17 cellular contexts compared by ENCODE assay signal in genomic region chr14:104776481-104776880, GRCh38. TPM values are rescaled to one million over a fixed set of nuclear protein-coding genes. Genes with fewer than 3 reads are reported as not detected.
DNase-seq lines count a peak whose midpoint lies in the region; ATAC-seq, FAIRE-seq and TF ChIP-seq lines count a peak whose summit lies in the region.
"Had no signal": no experiment of that assay in that cellular context is flagged by ENCODE, and none has a peak within 500 bp of the region (broad histone marks: within the 10 kb centered on the region; RNA-seq: fewer than 3 reads in every experiment).

No MANE protein-coding gene starts in this region.

- TF ChIP-seq EP300 in HepG2 (IDR thresholded peaks at IDR 0.05; ENCODE audit: low read depth in 2 of 2, low read length in 2 of 2) (no peak), HepG2 (CRISPR knock-in tag; IDR thresholded peaks at IDR 0.05; ENCODE audit: borderline replicate concordance) (no peak)

- H3K9ac ChIP-seq in HepG2 (ENCODE audit: insufficient read depth, low read depth, low read length), result no peak overlapping the region

- in situ Hi-C loops in HepG2 (cut with HindIII; ENCODE audit: extremely low pct_ligation_motif_present, low pct_unique_long_range_greater_than_20kb), result no loop called here

- H3K36me3 Mint-ChIP-seq in endothelial cell (ENCODE audit: low read depth, unreplicated experiment), result peaks cover 19% of the 10 kb centered on the region
- peaks cover 8% of the 10 kb centered on the region for H3K36me3 Mint-ChIP-seq in progenitor cell of endocrine pancreas (ENCODE audit: insufficient read depth)
- H3K36me3 Mint-ChIP-seq in activated CD4-positive, alpha-beta memory T cell treated with anti-CD3 and anti-CD28 coated beads for 36 hours, result peaks cover 19% of the 10 kb centered on the region
- peaks cover 40% of the 10 kb centered on the region for H3K36me3 Mint-ChIP-seq in stimulated activated memory B cell treated with anti-CD40 and anti-IgM and Interleukin-4, amounts not matched to agents 10 μg/mL and 1 μg/mL and 100 μg/mL, for 72 hours

- no peak for TF ChIP-seq RAD21 in HepG2 (CRISPR knock-in tag; IDR thresholded peaks at IDR 0.05)

- no peaks in the 10 kb centered on the region for H3K4me1 ChIP-seq in HepG2 (ENCODE audit: insufficient read depth, low read length)
- H3K4me1 ChIP-seq in right lobe of liver, result no peaks in the 10 kb centered on the region
- H3K4me1 ChIP-seq in foreskin keratinocyte, result no peaks in the 10 kb centered on the region
- H3K4me1 ChIP-seq: HAP-1 had no signal

- ATAC-seq in HepG2 (no peak), right lobe of liver (no peak), foreskin keratinocyte (no peak)
- no peak for ATAC-seq in stimulated activated memory B cell treated with anti-CD40 and anti-IgM and Interleukin-4, amounts not matched to agents 10 μg/mL and 1 μg/mL and 100 μg/mL, for 72 hours

- 0 out of 2 replicates have a peak, but pooled peaks cover 3% of the 10 kb centered on the region for H4K20me1 ChIP-seq in HepG2 (ENCODE audit: insufficient read depth, low read length)

- WGBS in HepG2 (ENCODE audit: low lambda C conversion rate), result 98% methylated on average over 13 of the region's 15 CpGs
- WGBS in right lobe of liver (ENCODE audit: insufficient coverage, low coverage, low lambda C conversion rate, missing lambda C conversion rate), result no CpG with 5 or more reads among the region's 15 CpGs

- no peak overlapping the region for H3K4me2 ChIP-seq in HepG2 (ENCODE audit: low read depth, low read length)

- intact Hi-C loops in HepG2 (cut with micrococcal nuclease; ENCODE audit: unreplicated experiment), result no loop called here
- intact Hi-C loops in right lobe of liver (cut with DNase I), result no loop called here
- intact Hi-C loops in activated CD4-positive, alpha-beta memory T cell treated with anti-CD3 and anti-CD28 coated beads for 36 hours (cut with micrococcal nuclease), result no loop called here

- peaks cover 24 to 37% of the 10 kb centered on the region in 2 experiments; a peak in 4 of 5 replicates for H3K36me3 ChIP-seq in HepG2 (replicated peaks in 1 of 2; ENCODE audit: control insufficient read depth in 1 of 2, insufficient read depth in 2 of 2, low read length in 2 of 2)
- H3K36me3 ChIP-seq in right lobe of liver, result peaks cover 0 to 23% (median 10%) of the 10 kb centered on the region in 4 donors

- H2AFZ ChIP-seq in HepG2 (ENCODE audit: low read length), result no peak overlapping the region

- CTCF ChIA-PET in HepG2 (lab: Yijun Ruan, JAX; ENCODE audit: low intra/inter-chr PET ratio, low total read pairs), result no interaction called here
- CTCF ChIA-PET in activated CD4-positive, alpha-beta memory T cell treated with anti-CD3 and anti-CD28 coated beads for 36 hours (lab: Charles Lee), result no interaction called here

- POLR2A ChIA-PET in HepG2 (lab: Yijun Ruan, JAX), result no interaction called here
- POLR2A ChIA-PET in activated CD4-positive, alpha-beta memory T cell treated with anti-CD3 and anti-CD28 coated beads for 36 hours (lab: Charles Lee), result no interaction called here

- no TSS peak for BruUV-seq in HepG2 (replicated peaks; lab: Mats Ljungman, UMichigan)

- TF ChIP-seq POLR2A in HepG2 (IDR thresholded peaks at IDR 0.05; ENCODE audit: insufficient read depth in 1 of 2, low read depth in 2 of 2, low read length in 2 of 2) (peak in 1 of 2 experiments; percentile 28; a peak in 1 of 4 replicates), right lobe of liver (IDR thresholded peaks at IDR 0.05) (no peak)

- no peak for TF ChIP-seq CTCF in HepG2 (CRISPR knock-in tag; IDR thresholded peaks at IDR 0.05)
- TF ChIP-seq CTCF in right lobe of liver (IDR thresholded peaks at IDR 0.05), result no peak
- no peak for TF ChIP-seq CTCF in endothelial cell (IDR thresholded peaks at IDR 0.05; ENCODE audit: unreplicated experiment)
- TF ChIP-seq CTCF in progenitor cell of endocrine pancreas (IDR thresholded peaks at IDR 0.05; ENCODE audit: unreplicated experiment), result no peak
- no peak for TF ChIP-seq CTCF in foreskin keratinocyte (conservative IDR thresholded peaks at IDR 0.05)

- 0 out of 2 replicates have a peak, but pooled peaks cover 2% of the 10 kb centered on the region for H3K9me3 ChIP-seq in HepG2 (ENCODE audit: low read length)
- no peaks in the 10 kb centered on the region for H3K9me3 ChIP-seq in right lobe of liver
- H3K9me3 ChIP-seq: HAP-1 had no signal

- H3K79me2 ChIP-seq in HepG2 (ENCODE audit: insufficient read depth, low read length), result no peaks in the 10 kb centered on the region

- H3K4me3 Mint-ChIP-seq in endothelial cell (ENCODE audit: unreplicated experiment) (peak overlapping the region; percentile 73), progenitor cell of endocrine pancreas (ENCODE audit: low read depth) (no peak overlapping the region)
- H3K4me3 Mint-ChIP-seq in activated CD4-positive, alpha-beta memory T cell treated with anti-CD3 and anti-CD28 coated beads for 36 hours, result no peak overlapping the region
- no peak overlapping the region for H3K4me3 Mint-ChIP-seq in stimulated activated memory B cell treated with anti-CD40 and anti-IgM and Interleukin-4, amounts not matched to agents 10 μg/mL and 1 μg/mL and 100 μg/mL, for 72 hours
- H3K4me3 Mint-ChIP-seq: CD4-positive, alpha-beta T cell; HFFc6 had no signal

- FAIRE-seq in HepG2 (lab: Jason Lieb, UNC), result no peak
- FAIRE-seq: D721Med, GM12892 had no signal

- peaks cover 13% of the 10 kb centered on the region for H3K27me3 Mint-ChIP-seq in endothelial cell (ENCODE audit: unreplicated experiment)
- no peaks in the 10 kb centered on the region for H3K27me3 Mint-ChIP-seq in progenitor cell of endocrine pancreas
- no peaks in the 10 kb centered on the region for H3K27me3 Mint-ChIP-seq in activated CD4-positive, alpha-beta memory T cell treated with anti-CD3 and anti-CD28 coated beads for 36 hours
- no peaks in the 10 kb centered on the region for H3K27me3 Mint-ChIP-seq in stimulated activated memory B cell treated with anti-CD40 and anti-IgM and Interleukin-4, amounts not matched to agents 10 μg/mL and 1 μg/mL and 100 μg/mL, for 72 hours
- H3K27me3 Mint-ChIP-seq: CD4-positive, alpha-beta T cell had no signal

- no peaks in the 10 kb centered on the region for H3K27me3 ChIP-seq in HepG2 (ENCODE audit: control insufficient read depth in 1 of 2, insufficient read depth in 2 of 2, low read length in 2 of 2)
- no peaks in the 10 kb centered on the region for H3K27me3 ChIP-seq in right lobe of liver
- H3K27me3 ChIP-seq in foreskin keratinocyte, result no peaks in the 10 kb centered on the region

- H3K4me1 Mint-ChIP-seq in endothelial cell (ENCODE audit: unreplicated experiment) (no peaks in the 10 kb centered on the region), progenitor cell of endocrine pancreas (ENCODE audit: low read depth) (no peaks in the 10 kb centered on the region)
- no peaks in the 10 kb centered on the region for H3K4me1 Mint-ChIP-seq in activated CD4-positive, alpha-beta memory T cell treated with anti-CD3 and anti-CD28 coated beads for 36 hours (ENCODE audit: low read depth)
- no peaks in the 10 kb centered on the region for H3K4me1 Mint-ChIP-seq in stimulated activated memory B cell treated with anti-CD40 and anti-IgM and Interleukin-4, amounts not matched to agents 10 μg/mL and 1 μg/mL and 100 μg/mL, for 72 hours

- no peak for DNase-seq in HepG2 (ENCODE audit: low spot score)
- no peak for DNase-seq in right lobe of liver
- DNase-seq in endothelial cell (ENCODE audit: low spot score), result no peak
- no peak for DNase-seq in progenitor cell of endocrine pancreas (ENCODE audit: low spot score, unreplicated experiment)
- DNase-seq in foreskin keratinocyte, result no peak
- no peak for DNase-seq in activated CD4-positive, alpha-beta memory T cell treated with anti-CD3 and anti-CD28 coated beads for 36 hours
- DNase-seq: ACHN; C1 segment of cervical spinal cord; CD4-positive, alpha-beta T cell; DMS153; GDM1; GOT3; HFFc6 had no signal

- H3K9me3 Mint-ChIP-seq in endothelial cell (ENCODE audit: unreplicated experiment) (no peaks in the 10 kb centered on the region), progenitor cell of endocrine pancreas (ENCODE audit: low read depth) (no peaks in the 10 kb centered on the region)
- no peaks in the 10 kb centered on the region for H3K9me3 Mint-ChIP-seq in activated CD4-positive, alpha-beta memory T cell treated with anti-CD3 and anti-CD28 coated beads for 36 hours
- H3K9me3 Mint-ChIP-seq in stimulated activated memory B cell treated with anti-CD40 and anti-IgM and Interleukin-4, amounts not matched to agents 10 μg/mL and 1 μg/mL and 100 μg/mL, for 72 hours, result no peaks in the 10 kb centered on the region
- H3K9me3 Mint-ChIP-seq: CD4-positive, alpha-beta T cell; HFFc6 had no signal

- no peak overlapping the region for H3K27ac ChIP-seq in HepG2 (ENCODE audit: extremely low read length, insufficient read depth, low read length)
- H3K27ac ChIP-seq in right lobe of liver, result no peak overlapping the region
- H3K27ac ChIP-seq in foreskin keratinocyte, result no peak overlapping the region

- H3K27ac Mint-ChIP-seq in endothelial cell (ENCODE audit: unreplicated experiment), result peak overlapping the region; percentile 57
- peak overlapping the region; percentile 73 for H3K27ac Mint-ChIP-seq in progenitor cell of endocrine pancreas
- no peak overlapping the region for H3K27ac Mint-ChIP-seq in activated CD4-positive, alpha-beta memory T cell treated with anti-CD3 and anti-CD28 coated beads for 36 hours
- H3K27ac Mint-ChIP-seq in stimulated activated memory B cell treated with anti-CD40 and anti-IgM and Interleukin-4, amounts not matched to agents 10 μg/mL and 1 μg/mL and 100 μg/mL, for 72 hours, result no peak overlapping the region
- H3K27ac Mint-ChIP-seq: HFFc6 had no signal

- H3K4me3 ChIP-seq in HepG2 (replicated peaks in 1 of 3; ENCODE audit: insufficient read depth in 1 of 3, low read depth in 2 of 3, low read length in 3 of 3) (no peak overlapping the region), right lobe of liver (no peak overlapping the region)
- H3K4me3 ChIP-seq: HAP-1 had no signal

RNA-seq across cellular contexts. Expression of gene AKT1, which starts 19.1 kb away (rescaled TPM):
- total RNA-seq in HepG2 (2016; rRNA removed; fragmentation: Illumina TruSeq; extraction: Trizol), result 85.7 and 96.2 TPM in 2 replicates
- 66.8 and 84.2 TPM in 2 replicates for total RNA-seq in HepG2 (2016; cell fraction: cytosol; rRNA removed; fragmentation: Illumina TruSeq; extraction: Trizol; ENCODE audit: low read depth)
- 76.8 and 97.9 TPM in 2 replicates for total RNA-seq in HepG2 (2016; cell fraction: insoluble cytoplasmic fraction; rRNA removed; fragmentation: Illumina TruSeq; extraction: Trizol)
- 171 and 190 TPM in 2 replicates for total RNA-seq in HepG2 (2016; cell fraction: membrane; rRNA removed; fragmentation: Illumina TruSeq; extraction: Trizol)
- 48.2 and 57.1 TPM in 2 replicates for total RNA-seq in HepG2 (2016; cell fraction: nucleus; rRNA removed; fragmentation: Illumina TruSeq; extraction: Trizol)
- polyA plus RNA-seq in HepG2 (2011; rRNA removed), result 116 and 135 TPM in 2 replicates
- polyA plus RNA-seq in HepG2 (2011; cell fraction: cytosol; rRNA removed), result 114 and 136 TPM in 2 replicates
- polyA plus RNA-seq in HepG2 (2011; cell fraction: nucleus; rRNA removed), result 362 and 435 TPM in 2 replicates
- 58.6 and 80.7 TPM in 2 replicates for polyA plus RNA-seq in HepG2 (2012)
- 81.6 and 107 TPM in 2 replicates for polyA plus RNA-seq in HepG2 (2016; cell fraction: cytosol; fragmentation: Illumina TruSeq; extraction: Trizol; ENCODE audit: low read depth)
- 105 and 119 TPM in 2 replicates for polyA plus RNA-seq in HepG2 (2016; cell fraction: insoluble cytoplasmic fraction; fragmentation: Illumina TruSeq; extraction: Trizol; ENCODE audit: low read depth)
- 182 and 194 TPM in 2 replicates for polyA plus RNA-seq in HepG2 (2016; cell fraction: membrane; fragmentation: Illumina TruSeq; extraction: Trizol; ENCODE audit: low read depth)
- polyA plus RNA-seq in HepG2 (2016; cell fraction: nucleus; fragmentation: Illumina TruSeq; extraction: Trizol; ENCODE audit: insufficient read depth, low read depth), result 146 and 159 TPM in 2 replicates
- polyA minus RNA-seq in HepG2 (2011; rRNA and poly(A)+ RNA removed; ENCODE audit: low replicate concordance), result 159 and 183 TPM in 2 replicates
- polyA minus RNA-seq in HepG2 (2011; cell fraction: cytosol; rRNA and poly(A)+ RNA removed), result 76.1 and 78.3 TPM in 2 replicates
- polyA minus RNA-seq in HepG2 (2011; cell fraction: nucleus; rRNA and poly(A)+ RNA removed), result 46.7 and 48.0 TPM in 2 replicates
- 10 to 100 TPM; 66.7 to 92.1 (median 83.9) TPM for total RNA-seq in right lobe of liver
- 133 TPM for total RNA-seq in endothelial cell (ENCODE audit: unreplicated experiment)
- 147 and 151 TPM in 2 replicates for total RNA-seq in progenitor cell of endocrine pancreas
- total RNA-seq in foreskin keratinocyte, result 147 and 156 TPM in 2 replicates
- polyA plus RNA-seq in foreskin keratinocyte, result 113 and 123 TPM in 2 replicates
- 100 to 1,000 TPM; 131 to 133 TPM for total RNA-seq in activated CD4-positive, alpha-beta memory T cell treated with anti-CD3 and anti-CD28 coated beads for 36 hours

RNA-seq across cellular contexts. Expression of gene SIVA1, which starts 23.5 kb away (rescaled TPM):
- total RNA-seq in HepG2 (2016; rRNA removed; fragmentation: Illumina TruSeq; extraction: Trizol) (153 and 186 TPM in 2 replicates), right lobe of liver (100 to 1,000 TPM in 2 of 6 experiments, 10 to 100 TPM in 4; 38.1 to 252 (median 50.6) TPM), endothelial cell (ENCODE audit: unreplicated experiment) (84.3 TPM), progenitor cell of endocrine pancreas (98.6 and 116 TPM in 2 replicates), foreskin keratinocyte (110 and 114 TPM in 2 replicates)
- 171 and 229 TPM in 2 replicates for total RNA-seq in HepG2 (2016; cell fraction: cytosol; rRNA removed; fragmentation: Illumina TruSeq; extraction: Trizol; ENCODE audit: low read depth)
- total RNA-seq in HepG2 (2016; cell fraction: insoluble cytoplasmic fraction; rRNA removed; fragmentation: Illumina TruSeq; extraction: Trizol), result 166 and 191 TPM in 2 replicates
- 186 and 219 TPM in 2 replicates for total RNA-seq in HepG2 (2016; cell fraction: membrane; rRNA removed; fragmentation: Illumina TruSeq; extraction: Trizol)
- 86.2 and 101 TPM in 2 replicates for total RNA-seq in HepG2 (2016; cell fraction: nucleus; rRNA removed; fragmentation: Illumina TruSeq; extraction: Trizol)
- polyA plus RNA-seq in HepG2 (2011; rRNA removed) (123 and 142 TPM in 2 replicates), foreskin keratinocyte (182 and 190 TPM in 2 replicates)
- 108 and 239 TPM in 2 replicates for polyA plus RNA-seq in HepG2 (2011; cell fraction: cytosol; rRNA removed)
- 125 and 162 TPM in 2 replicates for polyA plus RNA-seq in HepG2 (2011; cell fraction: nucleus; rRNA removed)
- polyA plus RNA-seq in HepG2 (2012), result 61.3 and 68.1 TPM in 2 replicates
- polyA plus RNA-seq in HepG2 (2016; cell fraction: cytosol; fragmentation: Illumina TruSeq; extraction: Trizol; ENCODE audit: low read depth), result 162 and 202 TPM in 2 replicates
- 128 and 130 TPM in 2 replicates for polyA plus RNA-seq in HepG2 (2016; cell fraction: insoluble cytoplasmic fraction; fragmentation: Illumina TruSeq; extraction: Trizol; ENCODE audit: low read depth)
- polyA plus RNA-seq in HepG2 (2016; cell fraction: membrane; fragmentation: Illumina TruSeq; extraction: Trizol; ENCODE audit: low read depth), result 134 and 168 TPM in 2 replicates
- 129 and 133 TPM in 2 replicates for polyA plus RNA-seq in HepG2 (2016; cell fraction: nucleus; fragmentation: Illumina TruSeq; extraction: Trizol; ENCODE audit: insufficient read depth, low read depth)
- polyA minus RNA-seq in HepG2 (2011; rRNA and poly(A)+ RNA removed; ENCODE audit: low replicate concordance), result 49.5 and 64.5 TPM in 2 replicates
- polyA minus RNA-seq in HepG2 (2011; cell fraction: cytosol; rRNA and poly(A)+ RNA removed), result 22.7 and 31.5 TPM in 2 replicates
- 17.3 and 18.4 TPM in 2 replicates for polyA minus RNA-seq in HepG2 (2011; cell fraction: nucleus; rRNA and poly(A)+ RNA removed)
- 100 to 1,000 TPM in 1 of 2 experiments, 10 to 100 TPM in 1; 97.6 to 109 TPM for total RNA-seq in activated CD4-positive, alpha-beta memory T cell treated with anti-CD3 and anti-CD28 coated beads for 36 hours

RNA-seq across cellular contexts. Expression of gene ZBTB42, which starts 24.4 kb away (rescaled TPM):
- total RNA-seq in HepG2 (2016; rRNA removed; fragmentation: Illumina TruSeq; extraction: Trizol) (3.2 and 4.2 TPM in 2 replicates), right lobe of liver (10 to 100 TPM in 2 of 6 experiments, 1 to 10 TPM in 4; 2.2 to 13.7 (median 3.6) TPM), endothelial cell (ENCODE audit: unreplicated experiment) (2.4 TPM), progenitor cell of endocrine pancreas (12.3 and 12.6 TPM in 2 replicates), foreskin keratinocyte (2.3 TPM in 2 replicates)
- total RNA-seq in HepG2 (2016; cell fraction: cytosol; rRNA removed; fragmentation: Illumina TruSeq; extraction: Trizol; ENCODE audit: low read depth), result 1.2 and 1.6 TPM in 2 replicates
- 2.4 and 3.9 TPM in 2 replicates for total RNA-seq in HepG2 (2016; cell fraction: insoluble cytoplasmic fraction; rRNA removed; fragmentation: Illumina TruSeq; extraction: Trizol)
- 4.3 and 4.4 TPM in 2 replicates for total RNA-seq in HepG2 (2016; cell fraction: membrane; rRNA removed; fragmentation: Illumina TruSeq; extraction: Trizol)
- total RNA-seq in HepG2 (2016; cell fraction: nucleus; rRNA removed; fragmentation: Illumina TruSeq; extraction: Trizol), result 3.6 and 4.2 TPM in 2 replicates
- polyA plus RNA-seq in HepG2 (2011; rRNA removed) (2.8 and 4.0 TPM in 2 replicates), foreskin keratinocyte (1.8 and 1.9 TPM in 2 replicates)
- 3.7 and 4.3 TPM in 2 replicates for polyA plus RNA-seq in HepG2 (2011; cell fraction: cytosol; rRNA removed)
- 7.2 and 7.5 TPM in 2 replicates for polyA plus RNA-seq in HepG2 (2011; cell fraction: nucleus; rRNA removed)
- polyA plus RNA-seq in HepG2 (2012), result 3.6 and 4.3 TPM in 2 replicates
- polyA plus RNA-seq in HepG2 (2016; cell fraction: cytosol; fragmentation: Illumina TruSeq; extraction: Trizol; ENCODE audit: low read depth), result 1.0 and 1.1 TPM in 2 replicates
- 2.3 and 2.7 TPM in 2 replicates for polyA plus RNA-seq in HepG2 (2016; cell fraction: insoluble cytoplasmic fraction; fragmentation: Illumina TruSeq; extraction: Trizol; ENCODE audit: low read depth)
- polyA plus RNA-seq in HepG2 (2016; cell fraction: membrane; fragmentation: Illumina TruSeq; extraction: Trizol; ENCODE audit: low read depth), result 3.4 and 3.5 TPM in 2 replicates
- 2.8 and 3.1 TPM in 2 replicates for polyA plus RNA-seq in HepG2 (2016; cell fraction: nucleus; fragmentation: Illumina TruSeq; extraction: Trizol; ENCODE audit: insufficient read depth, low read depth)
- polyA minus RNA-seq in HepG2 (2011; rRNA and poly(A)+ RNA removed; ENCODE audit: low replicate concordance), result 6.6 and 17.0 TPM in 2 replicates
- polyA minus RNA-seq in HepG2 (2011; cell fraction: cytosol; rRNA and poly(A)+ RNA removed), result 6.2 and 8.1 TPM in 2 replicates
- polyA minus RNA-seq in HepG2 (2011; cell fraction: nucleus; rRNA and poly(A)+ RNA removed), result 8.2 TPM in 2 replicates
- 1 to 10 TPM; 3.1 to 3.4 TPM for total RNA-seq in activated CD4-positive, alpha-beta memory T cell treated with anti-CD3 and anti-CD28 coated beads for 36 hours

RNA-seq across cellular contexts. Expression of gene ADSS1, which starts 52.5 kb away (rescaled TPM):
- 0.98 and 1.0 TPM in 2 replicates for total RNA-seq in HepG2 (2016; rRNA removed; fragmentation: Illumina TruSeq; extraction: Trizol)
- total RNA-seq in HepG2 (2016; cell fraction: cytosol; rRNA removed; fragmentation: Illumina TruSeq; extraction: Trizol; ENCODE audit: low read depth), result 0.81 and 1.1 TPM in 2 replicates
- total RNA-seq in HepG2 (2016; cell fraction: insoluble cytoplasmic fraction; rRNA removed; fragmentation: Illumina TruSeq; extraction: Trizol), result 0.56 and 1.3 TPM in 2 replicates
- 1.6 and 1.9 TPM in 2 replicates for total RNA-seq in HepG2 (2016; cell fraction: membrane; rRNA removed; fragmentation: Illumina TruSeq; extraction: Trizol)
- total RNA-seq in HepG2 (2016; cell fraction: nucleus; rRNA removed; fragmentation: Illumina TruSeq; extraction: Trizol), result 1.3 and 1.5 TPM in 2 replicates
- 36.7 and 45.2 TPM in 2 replicates for polyA plus RNA-seq in HepG2 (2011; rRNA removed)
- polyA plus RNA-seq in HepG2 (2011; cell fraction: cytosol; rRNA removed), result 20.7 and 22.4 TPM in 2 replicates
- 219 and 230 TPM in 2 replicates for polyA plus RNA-seq in HepG2 (2011; cell fraction: nucleus; rRNA removed)
- 37.3 and 46.9 TPM in 2 replicates for polyA plus RNA-seq in HepG2 (2012)
- polyA plus RNA-seq in HepG2 (2016; cell fraction: cytosol; fragmentation: Illumina TruSeq; extraction: Trizol; ENCODE audit: low read depth), result 0.70 and 1.5 TPM in 2 replicates
- 1.3 and 2.2 TPM in 2 replicates for polyA plus RNA-seq in HepG2 (2016; cell fraction: insoluble cytoplasmic fraction; fragmentation: Illumina TruSeq; extraction: Trizol; ENCODE audit: low read depth)
- polyA plus RNA-seq in HepG2 (2016; cell fraction: membrane; fragmentation: Illumina TruSeq; extraction: Trizol; ENCODE audit: low read depth), result 1.5 and 2.0 TPM in 2 replicates
- polyA plus RNA-seq in HepG2 (2016; cell fraction: nucleus; fragmentation: Illumina TruSeq; extraction: Trizol; ENCODE audit: insufficient read depth, low read depth), result 3.7 and 4.4 TPM in 2 replicates
- polyA minus RNA-seq in HepG2 (2011; rRNA and poly(A)+ RNA removed; ENCODE audit: low replicate concordance), result 12.3 and 14.1 TPM in 2 replicates
- 6.8 and 7.6 TPM in 2 replicates for polyA minus RNA-seq in HepG2 (2011; cell fraction: cytosol; rRNA and poly(A)+ RNA removed)
- polyA minus RNA-seq in HepG2 (2011; cell fraction: nucleus; rRNA and poly(A)+ RNA removed), result 30.6 and 31.2 TPM in 2 replicates
- 10 to 100 TPM in 5 of 6 experiments, 1 to 10 TPM in 1; 8.1 to 50.5 (median 36.8) TPM for total RNA-seq in right lobe of liver
- 6.1 TPM for total RNA-seq in endothelial cell (ENCODE audit: unreplicated experiment)
- total RNA-seq in progenitor cell of endocrine pancreas, result 8.9 and 9.7 TPM in 2 replicates
- total RNA-seq in foreskin keratinocyte, result 0.63 and 1.2 TPM in 2 replicates
- 0.43 and 1.1 TPM in 2 replicates for polyA plus RNA-seq in foreskin keratinocyte
- total RNA-seq in activated CD4-positive, alpha-beta memory T cell treated with anti-CD3 and anti-CD28 coated beads for 36 hours, result 1 to 10 TPM; 2.3 to 3.3 TPM

Comparison
In these comparisons a context has a peak if more than half of its experiments do, and no peak if none do; other contexts are left out.
1. H3K27ac Mint-ChIP-seq: peak in endothelial cell (single experiment) and progenitor cell of endocrine pancreas (single experiment); none in activated CD4-positive, alpha-beta memory T cell treated with anti-CD3 and anti-CD28 coated beads for 36 hours (single experiment) and stimulated activated memory B cell treated with anti-CD40 and anti-IgM and Interleukin-4, amounts not matched to agents 10 μg/mL and 1 μg/mL and 100 μg/mL, for 72 hours (single experiment).